1 cellular context compared by ENCODE assay signal in the genomic region with DNA sequence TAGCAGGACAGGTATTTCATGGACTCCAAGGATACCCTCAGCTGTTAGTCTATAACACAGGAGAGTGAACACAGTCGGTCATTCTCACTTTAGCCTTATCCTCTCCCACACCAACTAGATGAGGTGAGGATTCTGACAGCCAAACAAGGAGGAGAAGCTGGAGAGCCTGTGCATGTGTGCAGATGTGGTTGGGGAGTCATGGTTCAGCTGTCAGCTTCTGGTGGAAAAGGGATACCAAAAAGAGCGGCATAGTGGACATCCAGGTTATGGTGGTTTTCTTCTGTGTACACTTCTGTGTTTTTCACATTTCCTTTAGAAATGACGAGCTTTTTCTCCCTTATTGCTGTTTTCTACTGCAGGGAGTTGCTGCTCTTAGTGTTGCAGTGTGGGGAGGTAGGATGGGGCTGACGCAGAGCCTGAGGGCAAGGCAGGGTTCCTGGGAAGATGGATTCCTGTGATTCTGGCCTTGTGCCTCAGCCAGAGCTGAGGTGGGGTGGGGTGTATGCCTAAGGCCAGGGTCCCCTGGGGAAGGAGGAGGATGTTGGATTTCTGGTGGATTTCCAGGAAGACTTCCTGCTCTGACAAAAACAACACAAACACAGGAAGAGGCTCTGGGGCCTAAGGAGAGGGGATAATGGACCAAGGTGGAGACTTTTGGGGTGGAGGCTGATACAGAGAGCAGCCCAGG.
TF ChIP-seq lines count a peak whose summit lies in the region.

No MANE protein-coding gene starts in this region.

TF ChIP-seq in K562, 482 proteins besides CTCF, POLR2A, EP300 and RAD21 (continued from another document):
- TF ChIP-seq, protein P1, sequence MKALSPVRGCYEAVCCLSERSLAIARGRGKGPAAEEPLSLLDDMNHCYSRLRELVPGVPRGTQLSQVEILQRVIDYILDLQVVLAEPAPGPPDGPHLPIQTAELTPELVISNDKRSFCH (CRISPR knock-in tag; IDR thresholded peaks at IDR 0.05) = no peak
- TF ChIP-seq, protein P1 (tag; IDR thresholded peaks at IDR 0.05) = no peak
- TF ChIP-seq, protein P2, sequence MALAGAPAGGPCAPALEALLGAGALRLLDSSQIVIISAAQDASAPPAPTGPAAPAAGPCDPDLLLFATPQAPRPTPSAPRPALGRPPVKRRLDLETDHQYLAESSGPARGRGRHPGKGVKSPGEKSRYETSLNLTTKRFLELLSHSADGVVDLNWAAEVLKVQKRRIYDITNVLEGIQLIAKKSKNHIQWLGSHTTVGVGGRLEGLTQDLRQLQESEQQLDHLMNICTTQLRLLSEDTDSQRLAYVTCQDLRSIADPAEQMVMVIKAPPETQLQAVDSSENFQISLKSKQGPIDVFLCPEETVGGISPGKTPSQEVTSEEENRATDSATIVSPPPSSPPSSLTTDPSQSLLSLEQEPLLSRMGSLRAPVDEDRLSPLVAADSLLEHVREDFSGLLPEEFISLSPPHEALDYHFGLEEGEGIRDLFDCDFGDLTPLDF (CRISPR knock-in tag; IDR thresholded peaks at IDR 0.05) = no peak
- TF ChIP-seq ESRRA (IDR thresholded peaks at IDR 0.05; ENCODE audit: borderline replicate concordance, low read depth) (no peak), ZNF3 (CRISPR knock-in tag; IDR thresholded peaks at IDR 0.05) (no peak)
